ENCODE assay signal across 8 cellular contexts in genomic region chr10:26857991-26858706, GRCh38. TPM values are rescaled to one million over a fixed set of nuclear protein-coding genes. Genes with fewer than 3 reads are reported as not detected.
DNase-seq lines count a peak whose midpoint lies in the region; ATAC-seq lines count a peak whose summit lies in the region.

No MANE protein-coding gene starts in this region.

- no peak overlapping the region for H2BK12ac ChIP-seq in mesenchymal stem cell (ENCODE audit: low read length in 2 of 2)

- H3K14ac ChIP-seq in mesenchymal stem cell (ENCODE audit: low read length in 2 of 2): no peak overlapping the region

- H3K27ac ChIP-seq in mesenchymal stem cell (ENCODE audit: low read length, poor library complexity, severe bottlenecking): peak overlapping the region; percentile 28

- peaks cover 3% of the 10 kb centered on the region for H3K4me1 ChIP-seq in mesenchymal stem cell (ENCODE audit: control insufficient read depth, insufficient read depth, low read depth, low read length)

- H3K4me3 Mint-ChIP-seq in activated T-cell treated with anti-CD3 and anti-CD28 coated beads, Interleukin-2, amount 50 U/mL, for 24 hours: peak overlapping the region; percentile 92
- peak overlapping the region; percentile 97 for H3K4me3 Mint-ChIP-seq in activated T-helper 17 cell treated with anti-CD3 and anti-CD28 coated beads, Interleukin-2, amount 50 U/mL, for 72 hours

- no peaks in the 10 kb centered on the region for H3K36me3 ChIP-seq in mesenchymal stem cell (ENCODE audit: control insufficient read depth in 1 of 2, insufficient read depth in 2 of 2, low read depth in 1 of 2, low read length in 2 of 2)

- H2AK5ac ChIP-seq in mesenchymal stem cell (ENCODE audit: low read length, severe bottlenecking): no peak overlapping the region

- H3K79me1 ChIP-seq in mesenchymal stem cell (replicated peaks; ENCODE audit: low read length, poor library complexity, severe bottlenecking): no peaks in the 10 kb centered on the region

- H2BK5ac ChIP-seq in mesenchymal stem cell (ENCODE audit: low read depth, low read length, poor library complexity, severe bottlenecking): no peak overlapping the region

- no peak overlapping the region for H3K23ac ChIP-seq in mesenchymal stem cell (ENCODE audit: low read length in 2 of 2)

- WGBS in mesenchymal stem cell: 57% methylated on average over 3 of the region's 7 CpGs

- H3K4me2 ChIP-seq in mesenchymal stem cell (ENCODE audit: low read length, poor library complexity, severe bottlenecking): no peak overlapping the region

- H2AFZ ChIP-seq in mesenchymal stem cell (ENCODE audit: low read depth, low read length): no peak overlapping the region

- H3K18ac ChIP-seq in mesenchymal stem cell (ENCODE audit: low read depth in 1 of 2, low read length in 2 of 2): no peak overlapping the region

- no peak overlapping the region for H2BK120ac ChIP-seq in mesenchymal stem cell (ENCODE audit: low read depth, low read length)

- H4K91ac ChIP-seq in mesenchymal stem cell (ENCODE audit: low read length): no peak overlapping the region

- H3K27me3 ChIP-seq in mesenchymal stem cell (ENCODE audit: control insufficient read depth in 1 of 2, insufficient read depth in 1 of 2, low read length in 2 of 2): peaks cover 0 to 6% of the 10 kb centered on the region in 2 experiments

- H3K4ac ChIP-seq in mesenchymal stem cell (ENCODE audit: low read depth in 1 of 2, low read length in 2 of 2): no peak overlapping the region

- no peak overlapping the region for H2BK15ac ChIP-seq in mesenchymal stem cell (ENCODE audit: low read depth, poor library complexity, severe bottlenecking)

- H3K4me3 ChIP-seq in mesenchymal stem cell (ENCODE audit: insufficient read depth in 1 of 2, low read depth in 1 of 2, low read length in 2 of 2): peak overlapping the region in 1 of 2 experiments; percentile 92

- ATAC-seq in HG02973 (IDR thresholded peaks at IDR 0.05; ENCODE audit: unreplicated experiment): peak; percentile 25
- ATAC-seq in activated T-helper 17 cell treated with anti-CD3 and anti-CD28 coated beads, Interleukin-2, amount 50 U/mL, for 72 hours (replicated peaks): no peak

- H4K8ac ChIP-seq in mesenchymal stem cell (ENCODE audit: low read length): no peak overlapping the region

- H3K27ac Mint-ChIP-seq in activated T-cell treated with anti-CD3 and anti-CD28 coated beads, Interleukin-2, amount 50 U/mL, for 24 hours: peak overlapping the region; percentile 98
- H3K27ac Mint-ChIP-seq in activated T-helper 17 cell treated with anti-CD3 and anti-CD28 coated beads, Interleukin-2, amount 50 U/mL, for 72 hours: no peak overlapping the region

- peaks cover 21% of the 10 kb centered on the region for H3K36me3 Mint-ChIP-seq in activated T-cell treated with anti-CD3 and anti-CD28 coated beads, Interleukin-2, amount 50 U/mL, for 24 hours (ENCODE audit: low read depth)
- peaks cover 49% of the 10 kb centered on the region for H3K36me3 Mint-ChIP-seq in activated T-helper 17 cell treated with anti-CD3 and anti-CD28 coated beads, Interleukin-2, amount 50 U/mL, for 72 hours (ENCODE audit: low read depth)

- H3K27me3 Mint-ChIP-seq in activated T-cell treated with anti-CD3 and anti-CD28 coated beads, Interleukin-2, amount 50 U/mL, for 24 hours: no peaks in the 10 kb centered on the region
- no peaks in the 10 kb centered on the region for H3K27me3 Mint-ChIP-seq in activated T-helper 17 cell treated with anti-CD3 and anti-CD28 coated beads, Interleukin-2, amount 50 U/mL, for 72 hours

- H3K9ac ChIP-seq in mesenchymal stem cell (ENCODE audit: low read length): peak overlapping the region; percentile 99

- no peaks in the 10 kb centered on the region for H3K9me3 ChIP-seq in mesenchymal stem cell (ENCODE audit: control insufficient read depth, low read length)

- DNase-seq in activated T-cell treated with anti-CD3 and anti-CD28 coated beads, Interleukin-2, amount 50 U/mL, for 24 hours: no peak
- DNase-seq in activated T-cell treated with anti-CD3 and anti-CD28 coated beads, Interleukin-2, amount 50 U/mL, for 48 hours: no peak
- DNase-seq in mesenchymal stem cell (peak; percentile 44), DMS79 treated with DMSO at 0.1 percent for 48 hours (lab: John Stamatoyannopoulos, UW) (no peak), NCI-H1092 (lab: John Stamatoyannopoulos, UW) (no peak), activated gamma-delta T cell treated with Interleukin-2 at 50 U/mL for 16 hours (no peak)

- peaks cover 56% of the 10 kb centered on the region for H3K4me1 Mint-ChIP-seq in activated T-cell treated with anti-CD3 and anti-CD28 coated beads, Interleukin-2, amount 50 U/mL, for 24 hours (ENCODE audit: low read depth)
- H3K4me1 Mint-ChIP-seq in activated T-helper 17 cell treated with anti-CD3 and anti-CD28 coated beads, Interleukin-2, amount 50 U/mL, for 72 hours: peaks cover 29% of the 10 kb centered on the region

- H3K9me3 Mint-ChIP-seq in activated T-cell treated with anti-CD3 and anti-CD28 coated beads, Interleukin-2, amount 50 U/mL, for 24 hours: no peaks in the 10 kb centered on the region
- H3K9me3 Mint-ChIP-seq in activated T-helper 17 cell treated with anti-CD3 and anti-CD28 coated beads, Interleukin-2, amount 50 U/mL, for 72 hours: no peaks in the 10 kb centered on the region

RNA-seq across cellular contexts. Expression of gene ABI1, which starts 2.6 kb away (rescaled TPM):
- 10 to 100 TPM; 51.5 to 74.9 TPM for total RNA-seq in activated T-helper 17 cell treated with anti-CD3 and anti-CD28 coated beads, Interleukin-2, amount 50 U/mL, for 72 hours
- 42.8 TPM for polyA plus RNA-seq in mesenchymal stem cell (2013, experiment 1 of 2)
- 43.4 TPM for polyA plus RNA-seq in mesenchymal stem cell (2013, experiment 2 of 2)
